16 cellular contexts compared by ENCODE assay signal in genomic region chr4:75598390-75598789, GRCh38. TPM values are rescaled to one million over a fixed set of nuclear protein-coding genes. Genes with fewer than 3 reads are reported as not detected.
A peak's percentile ranks its signal among the peaks of the same experiment; 100 is the strongest.
DNase-seq lines count a peak whose midpoint lies in the region; ATAC-seq and TF ChIP-seq lines count a peak whose summit lies in the region.
"Had no signal": no experiment of that assay in that cellular context is flagged by ENCODE, and none has a peak within 500 bp of the region (broad histone marks: within the 10 kb centered on the region; RNA-seq: fewer than 3 reads in every experiment).

No MANE protein-coding gene starts in this region.

- no peaks in the 10 kb centered on the region for H3K36me3 ChIP-seq in BE2C
- H3K36me3 ChIP-seq: BLaER1, cardiac muscle cell had no signal

- H3K4me1 Mint-ChIP-seq in activated T-cell treated with anti-CD3 and anti-CD28 coated beads, Interleukin-2, amount 50 U/mL, for 72 hours (ENCODE audit: low read depth) = no peaks in the 10 kb centered on the region
- H3K4me1 Mint-ChIP-seq: stimulated activated naive CD8-positive, alpha-beta T cell treated with anti-CD3 and anti-CD28 coated beads, Interleukin-15, amount 100 ng/mL, for 72 hours had no signal

- no peaks in the 10 kb centered on the region for H3K27me3 ChIP-seq in BE2C
- H3K27me3 ChIP-seq: BLaER1, cardiac muscle cell had no signal

- no peaks in the 10 kb centered on the region for H3K4me1 ChIP-seq in BE2C
- H3K4me1 ChIP-seq: BLaER1 had no signal

- no peak overlapping the region for H3K4me3 ChIP-seq in epithelial cell of proximal tubule (ENCODE audit: low read depth, low read length)
- H3K4me3 ChIP-seq in BE2C (ENCODE audit: low read depth, low read length) = no peak overlapping the region
- H3K4me3 ChIP-seq: BLaER1, cardiac muscle cell had no signal

- peak; percentile 37 to 71 for ATAC-seq in activated T-cell treated with anti-CD3 and anti-CD28 coated beads, Interleukin-2, amount 50 U/mL, for 72 hours (replicated peaks in 1 of 2)
- ATAC-seq in HG03196 (IDR thresholded peaks at IDR 0.05; ENCODE audit: unreplicated experiment) = no peak
- ATAC-seq: stimulated activated naive CD8-positive, alpha-beta T cell treated with anti-CD3 and anti-CD28 coated beads, Interleukin-15, amount 100 ng/mL, for 72 hours had no signal

- H3K9me3 ChIP-seq in BE2C = no peaks in the 10 kb centered on the region
- H3K9me3 ChIP-seq: BLaER1 had no signal

- peak overlapping the region in 1 of 2 donors; percentile 59 for H3K4me3 Mint-ChIP-seq in activated T-cell treated with anti-CD3 and anti-CD28 coated beads, Interleukin-2, amount 50 U/mL, for 72 hours
- H3K4me3 Mint-ChIP-seq: activated T-cell treated with anti-CD3 and anti-CD28 coated beads, Interleukin-2, amount 50 U/mL, for 24 hours; stimulated activated naive CD8-positive, alpha-beta T cell treated with anti-CD3 and anti-CD28 coated beads, Interleukin-15, amount 100 ng/mL, for 72 hours; T-helper 2 cell treated with Interferon-gamma antibody and Interleukin-4, amounts not matched to agents 5 μg/mL and 100 μg/mL, for 36 hours had no signal

- no peaks in the 10 kb centered on the region for H3K27me3 Mint-ChIP-seq in activated T-cell treated with anti-CD3 and anti-CD28 coated beads, Interleukin-2, amount 50 U/mL, for 72 hours (ENCODE audit: low read depth)
- H3K27me3 Mint-ChIP-seq: activated T-cell treated with anti-CD3 and anti-CD28 coated beads, Interleukin-2, amount 50 U/mL, for 24 hours; stimulated activated naive CD8-positive, alpha-beta T cell treated with anti-CD3 and anti-CD28 coated beads, Interleukin-15, amount 100 ng/mL, for 72 hours had no signal

- no peak for DNase-seq in activated T-cell treated with anti-CD3 and anti-CD28 coated beads, Interleukin-2, amount 50 U/mL, for 72 hours
- no peak for DNase-seq in activated T-cell treated with anti-CD3 and anti-CD28 coated beads, Interleukin-2, amount 50 U/mL, for 1 hour
- DNase-seq in NOMO-1 treated with dmso at 0.1 percent for 144 hours (lab: John Stamatoyannopoulos, UW; ENCODE audit: unreplicated experiment) (peak; percentile 6), epithelial cell of proximal tubule (ENCODE audit: low read depth) (peak; percentile 10), BE2C (no peak), NK-92 (lab: John Stamatoyannopoulos, UW; ENCODE audit: unreplicated experiment) (no peak), GOT3 (lab: John Stamatoyannopoulos, UW) (no peak)
- DNase-seq: activated T-cell treated with anti-CD3 and anti-CD28 coated beads, Interleukin-2, amount 50 U/mL, for 24 hours; NCI-H1417 treated with DMSO at 0.1 percent for 48 hours; stimulated activated naive CD8-positive, alpha-beta T cell treated with anti-CD3 and anti-CD28 coated beads, Interleukin-15, amount 100 ng/mL, for 72 hours had no signal

- no peaks in the 10 kb centered on the region for H3K9me3 Mint-ChIP-seq in activated T-cell treated with anti-CD3 and anti-CD28 coated beads, Interleukin-2, amount 50 U/mL, for 72 hours
- H3K9me3 Mint-ChIP-seq: activated T-cell treated with anti-CD3 and anti-CD28 coated beads, Interleukin-2, amount 50 U/mL, for 24 hours; stimulated activated naive CD8-positive, alpha-beta T cell treated with anti-CD3 and anti-CD28 coated beads, Interleukin-15, amount 100 ng/mL, for 72 hours; T-helper 2 cell treated with Interferon-gamma antibody and Interleukin-4, amounts not matched to agents 5 μg/mL and 100 μg/mL, for 36 hours had no signal

- TF ChIP-seq CTCF in epithelial cell of proximal tubule (conservative IDR thresholded peaks at IDR 0.05; ENCODE audit: low read depth, low read length) (no peak), BE2C (IDR thresholded peaks at IDR 0.05; ENCODE audit: low read depth, low read length) (no peak)

- peak overlapping the region; percentile 63 for H3K27ac Mint-ChIP-seq in activated T-cell treated with anti-CD3 and anti-CD28 coated beads, Interleukin-2, amount 50 U/mL, for 72 hours
- H3K27ac Mint-ChIP-seq: activated T-cell treated with anti-CD3 and anti-CD28 coated beads, Interleukin-2, amount 50 U/mL, for 24 hours; stimulated activated naive CD8-positive, alpha-beta T cell treated with anti-CD3 and anti-CD28 coated beads, Interleukin-15, amount 100 ng/mL, for 72 hours; T-helper 2 cell treated with Interferon-gamma antibody and Interleukin-4, amounts not matched to agents 5 μg/mL and 100 μg/mL, for 36 hours had no signal

- no peaks in the 10 kb centered on the region for H3K36me3 Mint-ChIP-seq in activated T-cell treated with anti-CD3 and anti-CD28 coated beads, Interleukin-2, amount 50 U/mL, for 72 hours (ENCODE audit: insufficient read depth in 2 of 2)

RNA-seq across cellular contexts. Expression of gene CDKL2, which starts 31.9 kb away (rescaled TPM):
- total RNA-seq in activated T-cell treated with anti-CD3 and anti-CD28 coated beads, Interleukin-2, amount 50 U/mL, for 72 hours = 1 to 10 TPM; 1.3 to 2.2 TPM
- 1.2 and 3.6 TPM in 2 replicates for total RNA-seq in epithelial cell of proximal tubule
- polyA plus RNA-seq in BE2C (2012; ENCODE audit: insufficient read depth, insufficient read length, low read depth) = not detected

RNA-seq across cellular contexts. Expression of gene ODAPH, which starts 42.5 kb away (rescaled TPM):
- total RNA-seq in activated T-cell treated with anti-CD3 and anti-CD28 coated beads, Interleukin-2, amount 50 U/mL, for 72 hours = under 1 TPM in 1 of 2 donors, not detected in 1; 0.35 TPM
- total RNA-seq in epithelial cell of proximal tubule = 0.87 TPM in 1 of 2 replicates, not detected in the other
- not detected for polyA plus RNA-seq in BE2C (2012; ENCODE audit: insufficient read depth, insufficient read length, low read depth)
- total RNA-seq: lower leg skin, osteocyte had no signal

Comparison
In these comparisons a context has a peak if more than half of its experiments do, and no peak if none do; other contexts are left out.
1. DNase-seq: peak in NOMO-1 treated with dmso at 0.1 percent for 144 hours (single experiment) and epithelial cell of proximal tubule (single experiment); none in activated T-cell treated with anti-CD3 and anti-CD28 coated beads, Interleukin-2, amount 50 U/mL, for 72 hours (0 of 2), activated T-cell treated with anti-CD3 and anti-CD28 coated beads, Interleukin-2, amount 50 U/mL, for 1 hour (single experiment), BE2C (single experiment), NK-92 (single experiment) and GOT3 (single experiment).